ENCODE assay signal across 8 cellular contexts in the genomic region with DNA sequence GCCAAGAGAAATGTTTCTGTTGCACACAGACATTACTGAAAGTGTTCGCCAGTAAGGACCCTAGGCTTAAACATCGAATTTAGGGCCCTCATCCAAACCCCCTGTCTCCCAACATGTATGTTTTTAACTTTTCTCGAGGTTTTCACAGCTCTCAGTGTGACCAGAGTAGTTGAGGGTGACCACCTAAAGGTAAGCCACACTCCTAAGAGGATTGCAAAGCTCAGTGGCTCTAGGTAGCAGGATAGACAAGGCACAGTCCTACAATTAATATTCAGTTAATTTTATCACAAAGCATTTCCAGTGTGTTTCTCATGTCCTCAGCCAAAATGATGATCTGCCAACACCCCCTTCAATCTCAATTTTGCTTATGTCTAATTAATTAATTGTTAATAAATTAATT.
DNase-seq lines count a peak whose midpoint lies in the region; ATAC-seq and TF ChIP-seq lines count a peak whose summit lies in the region.

No MANE protein-coding gene starts in this region.

- no peaks in the 10 kb centered on the region for H3K36me3 ChIP-seq in HUES48 (ENCODE audit: control insufficient read depth, insufficient read depth, low read length)
- no peaks in the 10 kb centered on the region for H3K36me3 ChIP-seq in muscle layer of colon (ENCODE audit: insufficient read depth, low read length)

- no peak for ATAC-seq in HG03280 (IDR thresholded peaks at IDR 0.05; ENCODE audit: unreplicated experiment)

- H3K9me3 ChIP-seq in HUES48 (ENCODE audit: control insufficient read depth, insufficient read depth, low read length), result no peaks in the 10 kb centered on the region
- no peaks in the 10 kb centered on the region for H3K9me3 ChIP-seq in muscle layer of colon (ENCODE audit: low read length)

- H3K9ac ChIP-seq in HUES48 (ENCODE audit: low read depth, low read length) (peak overlapping the region; percentile 17; the same call in 1 of the 2 replicates), muscle layer of colon (ENCODE audit: low read length) (peak overlapping the region; percentile 50)

- no peak for TF ChIP-seq CTCF in AG09309 (IDR thresholded peaks at IDR 0.05; ENCODE audit: control insufficient read depth, insufficient read depth, low read depth, low read length, missing control alignments)

- H3K4me3 ChIP-seq in AG09309 (ENCODE audit: control insufficient read depth, low read depth, low read length) (peak overlapping the region; percentile 68), HUES48 (ENCODE audit: low read depth, low read length) (peak overlapping the region; percentile 98), muscle layer of colon (ENCODE audit: low read depth in 1 of 2, low read length in 2 of 2) (peak overlapping the region; percentile 67 to 80)

- H3K27me3 ChIP-seq in HUES48 (ENCODE audit: control insufficient read depth, insufficient read depth, low read length), result no peaks in the 10 kb centered on the region; the same call in 1 of the 2 replicates
- no peaks in the 10 kb centered on the region for H3K27me3 ChIP-seq in muscle layer of colon (ENCODE audit: control insufficient read depth in 1 of 2, insufficient read depth in 2 of 2, low read length in 2 of 2)

- H3K27ac ChIP-seq in HUES48 (ENCODE audit: low read depth, low read length), result no peak overlapping the region
- peak overlapping the region; percentile 99 for H3K27ac ChIP-seq in caudate nucleus (ENCODE audit: low read depth, low read length)
- H3K27ac ChIP-seq in muscle layer of colon (ENCODE audit: low read depth, low read length), result peak overlapping the region; percentile 84

- DNase-seq in AG09309 (ENCODE audit: low read depth) (no peak), caudate nucleus (lab: John Stamatoyannopoulos, UW) (no peak), NOMO-1 (lab: John Stamatoyannopoulos, UW; ENCODE audit: unreplicated experiment in 2 of 2) (no peak)
- no peak for DNase-seq in activated CD4-positive, CD25-positive, alpha-beta regulatory T cell (lab: John Stamatoyannopoulos, UW)
- DNase-seq in stimulated activated naive CD4-positive, alpha-beta T cell treated with Interleukin-2 at 50 U/mL for 16 hours (lab: John Stamatoyannopoulos, UW), result no peak

- H3K4me1 ChIP-seq in HUES48 (ENCODE audit: control insufficient read depth, insufficient read depth, low read length), result no peaks in the 10 kb centered on the region
- no peaks in the 10 kb centered on the region for H3K4me1 ChIP-seq in muscle layer of colon (ENCODE audit: insufficient read depth, low read length)
